9 cellular contexts compared by ENCODE assay signal in the genomic region with DNA sequence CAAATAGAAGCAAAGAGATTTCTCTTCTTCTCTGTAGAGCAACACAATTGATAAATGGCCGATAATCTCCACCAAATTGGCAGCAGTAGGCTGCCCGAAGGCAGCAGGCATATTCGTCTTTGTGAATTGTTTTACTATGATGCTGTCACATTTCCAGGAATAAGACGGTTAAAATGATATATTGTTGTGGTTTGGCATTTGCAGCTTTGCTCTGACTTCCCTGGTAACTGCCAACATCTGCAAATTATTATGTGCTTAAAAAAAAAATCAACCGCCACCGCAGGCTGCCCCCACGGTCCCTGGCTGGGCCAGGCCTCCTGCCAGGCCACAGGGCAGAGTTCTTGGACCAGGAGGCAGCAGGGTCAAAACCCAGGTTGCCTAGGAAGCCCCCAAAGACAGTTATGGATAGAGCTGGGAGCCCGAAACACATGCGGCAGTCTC.
DNase-seq lines count a peak whose midpoint lies in the region; ATAC-seq, FAIRE-seq and TF ChIP-seq lines count a peak whose summit lies in the region.
"Had no signal": no experiment of that assay in that cellular context is flagged by ENCODE, and none has a peak within 500 bp of the region (broad histone marks: within the 10 kb centered on the region; RNA-seq: fewer than 3 reads in every experiment).

No MANE protein-coding gene starts in this region.

- TF ChIP-seq POLR2A in GM12878 (IDR thresholded peaks at IDR 0.05; ENCODE audit: low read depth, low read length): no peak

- CTCF ChIA-PET in GM12878 (lab: Yijun Ruan, JAX): no interaction called here
- CTCF ChIA-PET in PC-9 (lab: Charles Lee): no interaction called here

- RAD21 ChIA-PET in GM12878 (lab: Charles Lee; ENCODE audit: unreplicated experiment): interaction anchor here (1.0 to 1.4 kb wide), 2 partner anchors 135 to 218 kb away, joined by 3 read pairs; no protein-coding TSS in a partner anchor

- peak; percentile 84 for DNase-seq in AG09319 (ENCODE audit: extremely low read depth, low read depth)
- peak; percentile 82 to 83 for DNase-seq in Kasumi-1 (lab: John Stamatoyannopoulos, UW)
- no peak for DNase-seq in GM12878 (ENCODE audit: low read depth, low spot score)
- no peak for DNase-seq in medulla oblongata (ENCODE audit: extremely low spot score)
- no peak for DNase-seq in PC-9
- DNase-seq: activated B cell treated with CpG ODN at 0.5 μM for 24 hours had no signal

- no peaks in the 10 kb centered on the region for H3K36me3 ChIP-seq in GM12878 (ENCODE audit: control insufficient read depth in 2 of 2, insufficient read depth in 2 of 2, low read length in 1 of 2)
- no peaks in the 10 kb centered on the region for H3K36me3 ChIP-seq in muscle layer of colon (ENCODE audit: insufficient read depth, low read length)
- H3K36me3 ChIP-seq in PC-9 (ENCODE audit: low read depth): no peaks in the 10 kb centered on the region

- in situ Hi-C loops in GM12878 (cut with MboI): no loop called here

- H3K4me2 ChIP-seq in GM12878 (ENCODE audit: control insufficient read depth, insufficient read depth): no peak overlapping the region
- no peak overlapping the region for H3K4me2 ChIP-seq in PC-9

- POLR2A ChIA-PET in GM12878 (lab: Charles Lee) (no interaction called here), PC-9 (lab: Charles Lee; ENCODE audit: unreplicated experiment) (no interaction called here)

- H3K4me1 ChIP-seq in GM12878 (ENCODE audit: control insufficient read depth, insufficient read depth, low read length) (peaks cover 4% of the 10 kb centered on the region), muscle layer of colon (ENCODE audit: insufficient read depth, low read length) (peaks cover 54% of the 10 kb centered on the region), PC-9 (replicated peaks; ENCODE audit: insufficient read depth) (peaks cover 2% of the 10 kb centered on the region)

- no peak overlapping the region for H2AFZ ChIP-seq in GM12878 (ENCODE audit: control insufficient read depth, low read depth, low read length)
- no peak overlapping the region for H2AFZ ChIP-seq in PC-9

- intact Hi-C loops in GM12878 (cut with micrococcal nuclease; ENCODE audit: unreplicated experiment) (no loop called here), PC-9 (cut with micrococcal nuclease; ENCODE audit: unreplicated experiment) (no loop called here)

- no peak for TF ChIP-seq EP300 in GM12878 (IDR thresholded peaks at IDR 0.05; ENCODE audit: borderline replicate concordance in 1 of 2, control insufficient read depth in 1 of 2, low read depth in 2 of 2, low read length in 2 of 2)

- H3K9me2 ChIP-seq in PC-9 (ENCODE audit: insufficient read depth): no peaks in the 10 kb centered on the region

- H3K27me3 ChIP-seq in GM12878 (replicated peaks in 1 of 2; ENCODE audit: control insufficient read depth in 2 of 2, insufficient read depth in 2 of 2, low read length in 1 of 2) (peaks cover 2 to 9% of the 10 kb centered on the region in 2 experiments), muscle layer of colon (ENCODE audit: control insufficient read depth in 1 of 2, insufficient read depth in 2 of 2, low read length in 2 of 2) (no peaks in the 10 kb centered on the region), PC-9 (ENCODE audit: insufficient read depth, low read depth) (no peaks in the 10 kb centered on the region)

- 2% methylated on average over 9 of the region's 9 CpGs for WGBS in GM12878 (ENCODE audit: insufficient coverage, insufficient replicate concordance, low lambda C conversion rate, missing lambda C conversion rate)

- H3K9me3 ChIP-seq in GM12878 (replicated peaks; ENCODE audit: control insufficient read depth, insufficient read depth, low read length): no peaks in the 10 kb centered on the region; the same call in 2 of the 3 replicates
- no peaks in the 10 kb centered on the region for H3K9me3 ChIP-seq in muscle layer of colon (ENCODE audit: low read length)
- no peaks in the 10 kb centered on the region for H3K9me3 ChIP-seq in PC-9 (ENCODE audit: insufficient read depth, low read depth)

- H3K9ac ChIP-seq in GM12878 (ENCODE audit: control insufficient read depth, insufficient read depth, low read length): no peak overlapping the region
- H3K9ac ChIP-seq in muscle layer of colon (ENCODE audit: low read length): no peak overlapping the region

- no peak overlapping the region for H3K4me3 ChIP-seq in GM12878
- peak overlapping the region in 1 of 2 donors; percentile 9 for H3K4me3 ChIP-seq in muscle layer of colon (ENCODE audit: low read depth in 1 of 2, low read length in 2 of 2)
- no peak overlapping the region for H3K4me3 ChIP-seq in PC-9

- no peak overlapping the region for H3K27ac ChIP-seq in GM12878 (ENCODE audit: control insufficient read depth, insufficient read depth)
- peak overlapping the region; percentile 72 for H3K27ac ChIP-seq in muscle layer of colon (ENCODE audit: low read depth, low read length)
- no peak overlapping the region for H3K27ac ChIP-seq in PC-9

- no peaks in the 10 kb centered on the region for H3F3A ChIP-seq in PC-9 (ENCODE audit: insufficient read depth, low read depth)

- ATAC-seq in GM12878 (0 out of 3 replicates have a peak, but pooled peaks have one; percentile 7), GM21528 (IDR thresholded peaks at IDR 0.05; ENCODE audit: low FRiP score, unreplicated experiment) (no peak), HG03571 (IDR thresholded peaks at IDR 0.05; ENCODE audit: unreplicated experiment) (no peak)

- no peak for FAIRE-seq in GM12878 (lab: Jason Lieb, UNC)

- no TSS peak for BruUV-seq in GM12878 (replicated peaks; lab: Mats Ljungman, UMichigan)
- BruUV-seq in PC-9 (replicated peaks; lab: Mats Ljungman, UMichigan): no TSS peak

- SMC1A ChIA-PET in GM12878 (lab: Charles Lee; ENCODE audit: uncharacterized antibody, unreplicated experiment): interaction anchor here (0.9 kb wide), 1 partner anchor 102 kb away, joined by 3 read pairs; no protein-coding TSS in a partner anchor

- no peak for TF ChIP-seq RAD21 in GM12878 (IDR thresholded peaks at IDR 0.05; ENCODE audit: insufficient read depth, low read depth, low read length)

- TF ChIP-seq CTCF in AG09319 (IDR thresholded peaks at IDR 0.05; ENCODE audit: low read depth, low read length) (no peak), GM12878 (IDR thresholded peaks at IDR 0.05 in 2 of 3, conservative IDR thresholded peaks at IDR 0.05 in 1 of 3; ENCODE audit: control insufficient read depth in 2 of 3, extremely low read depth in 1 of 3, insufficient read depth in 1 of 3, low read depth in 3 of 3, low read length in 3 of 3) (no peak), PC-9 (conservative IDR thresholded peaks at IDR 0.05) (no peak)

- no peaks in the 10 kb centered on the region for H3K79me2 ChIP-seq in GM12878 (ENCODE audit: control insufficient read depth, insufficient read depth, low read length)
- no peaks in the 10 kb centered on the region for H3K79me2 ChIP-seq in PC-9 (ENCODE audit: low read depth)

- H4K20me1 ChIP-seq in GM12878 (ENCODE audit: control insufficient read depth, insufficient read depth) (no peaks in the 10 kb centered on the region), PC-9 (ENCODE audit: insufficient read depth) (no peaks in the 10 kb centered on the region)

TF ChIP-seq in GM12878, 131 proteins besides CTCF, POLR2A, EP300 and RAD21 (continues in another document):
- TF ChIP-seq, protein P1, sequence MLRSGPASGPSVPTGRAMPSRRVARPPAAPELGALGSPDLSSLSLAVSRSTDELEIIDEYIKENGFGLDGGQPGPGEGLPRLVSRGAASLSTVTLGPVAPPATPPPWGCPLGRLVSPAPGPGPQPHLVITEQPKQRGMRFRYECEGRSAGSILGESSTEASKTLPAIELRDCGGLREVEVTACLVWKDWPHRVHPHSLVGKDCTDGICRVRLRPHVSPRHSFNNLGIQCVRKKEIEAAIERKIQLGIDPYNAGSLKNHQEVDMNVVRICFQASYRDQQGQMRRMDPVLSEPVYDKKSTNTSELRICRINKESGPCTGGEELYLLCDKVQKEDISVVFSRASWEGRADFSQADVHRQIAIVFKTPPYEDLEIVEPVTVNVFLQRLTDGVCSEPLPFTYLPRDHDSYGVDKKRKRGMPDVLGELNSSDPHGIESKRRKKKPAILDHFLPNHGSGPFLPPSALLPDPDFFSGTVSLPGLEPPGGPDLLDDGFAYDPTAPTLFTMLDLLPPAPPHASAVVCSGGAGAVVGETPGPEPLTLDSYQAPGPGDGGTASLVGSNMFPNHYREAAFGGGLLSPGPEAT (IDR thresholded peaks at IDR 0.05; ENCODE audit: low read depth): no peak
- TF ChIP-seq, protein P2, sequence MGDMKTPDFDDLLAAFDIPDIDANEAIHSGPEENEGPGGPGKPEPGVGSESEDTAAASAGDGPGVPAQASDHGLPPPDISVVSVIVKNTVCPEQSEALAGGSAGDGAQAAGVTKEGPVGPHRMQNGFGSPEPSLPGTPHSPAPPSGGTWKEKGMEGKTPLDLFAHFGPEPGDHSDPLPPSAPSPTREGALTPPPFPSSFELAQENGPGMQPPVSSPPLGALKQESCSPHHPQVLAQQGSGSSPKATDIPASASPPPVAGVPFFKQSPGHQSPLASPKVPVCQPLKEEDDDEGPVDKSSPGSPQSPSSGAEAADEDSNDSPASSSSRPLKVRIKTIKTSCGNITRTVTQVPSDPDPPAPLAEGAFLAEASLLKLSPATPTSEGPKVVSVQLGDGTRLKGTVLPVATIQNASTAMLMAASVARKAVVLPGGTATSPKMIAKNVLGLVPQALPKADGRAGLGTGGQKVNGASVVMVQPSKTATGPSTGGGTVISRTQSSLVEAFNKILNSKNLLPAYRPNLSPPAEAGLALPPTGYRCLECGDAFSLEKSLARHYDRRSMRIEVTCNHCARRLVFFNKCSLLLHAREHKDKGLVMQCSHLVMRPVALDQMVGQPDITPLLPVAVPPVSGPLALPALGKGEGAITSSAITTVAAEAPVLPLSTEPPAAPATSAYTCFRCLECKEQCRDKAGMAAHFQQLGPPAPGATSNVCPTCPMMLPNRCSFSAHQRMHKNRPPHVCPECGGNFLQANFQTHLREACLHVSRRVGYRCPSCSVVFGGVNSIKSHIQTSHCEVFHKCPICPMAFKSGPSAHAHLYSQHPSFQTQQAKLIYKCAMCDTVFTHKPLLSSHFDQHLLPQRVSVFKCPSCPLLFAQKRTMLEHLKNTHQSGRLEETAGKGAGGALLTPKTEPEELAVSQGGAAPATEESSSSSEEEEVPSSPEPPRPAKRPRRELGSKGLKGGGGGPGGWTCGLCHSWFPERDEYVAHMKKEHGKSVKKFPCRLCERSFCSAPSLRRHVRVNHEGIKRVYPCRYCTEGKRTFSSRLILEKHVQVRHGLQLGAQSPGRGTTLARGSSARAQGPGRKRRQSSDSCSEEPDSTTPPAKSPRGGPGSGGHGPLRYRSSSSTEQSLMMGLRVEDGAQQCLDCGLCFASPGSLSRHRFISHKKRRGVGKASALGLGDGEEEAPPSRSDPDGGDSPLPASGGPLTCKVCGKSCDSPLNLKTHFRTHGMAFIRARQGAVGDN (IDR thresholded peaks at IDR 0.05): no peak
- TF ChIP-seq BRCA1 (IDR thresholded peaks at IDR 0.05; ENCODE audit: low read depth, low read length) (no peak), CHD2 (IDR thresholded peaks at IDR 0.05; ENCODE audit: borderline replicate concordance, low read depth, low read length) (no peak), POU2F2 (IDR thresholded peaks at IDR 0.05; ENCODE audit: borderline replicate concordance, low read depth, low read length) (no peak)

Comparison
In these comparisons a context has a peak if more than half of its experiments do, and no peak if none do; other contexts are left out.
1. DNase-seq: peak in AG09319 (single experiment) and Kasumi-1 (2 of 2); none in GM12878 (single experiment), medulla oblongata (single experiment) and PC-9 (0 of 2).